In genomic region chr20:62566771-62567170, GRCh38 we compare ENCODE assay signal across 18 cellular contexts.
A peak's percentile ranks its signal among the peaks of the same experiment; 100 is the strongest.
DNase-seq lines count a peak whose midpoint lies in the region; ATAC-seq, FAIRE-seq and TF ChIP-seq lines count a peak whose summit lies in the region.
"Had no signal": no experiment of that assay in that cellular context is flagged by ENCODE, and none has a peak within 500 bp of the region (broad histone marks: within the 10 kb centered on the region; RNA-seq: fewer than 3 reads in every experiment).

No MANE protein-coding gene starts in this region.

- H3K9ac ChIP-seq in kidney (ENCODE audit: low read length in 2 of 2), result no peak overlapping the region
- H3K9ac ChIP-seq: BLaER1 treated with 17β-estradiol and CSF1 and Interleukin-3, amounts not matched to agents 10 nM and 100 nM had no signal

- intact Hi-C loops in heart left ventricle (cut with DNase I) (no loop called here), left ventricle myocardium superior (cut with micrococcal nuclease) (no loop called here), psoas muscle (cut with DNase I) (no loop called here), kidney (cut with DNase I) (no loop called here)

- H3K36me3 ChIP-seq in heart left ventricle (peaks cover 0 to 27% (median 0%) of the 10 kb centered on the region in 9 donors), HEK293 (ENCODE audit: control insufficient read depth in 2 of 2, insufficient read depth in 1 of 2, low read length in 2 of 2) (no peaks in the 10 kb centered on the region), SJCRH30 (no peaks in the 10 kb centered on the region), psoas muscle (ENCODE audit: insufficient read depth in 1 of 2, low read depth in 1 of 2) (peaks cover 0 to 20% of the 10 kb centered on the region in 2 donors), kidney (ENCODE audit: control insufficient read depth in 1 of 2, insufficient read depth in 2 of 2, low read length in 2 of 2) (no peaks in the 10 kb centered on the region), brain microvascular endothelial cell (replicated peaks) (no peaks in the 10 kb centered on the region)
- H3K36me3 ChIP-seq: BLaER1 treated with 17β-estradiol and CSF1 and Interleukin-3, amounts not matched to agents 10 nM and 100 nM had no signal

- H3K27me3 ChIP-seq in heart left ventricle (peaks cover 0 to 14% (median 0%) of the 10 kb centered on the region in 9 donors), SJCRH30 (no peaks in the 10 kb centered on the region), psoas muscle (ENCODE audit: insufficient read depth in 3 of 3, low read length in 2 of 3) (no peaks in the 10 kb centered on the region), brain microvascular endothelial cell (replicated peaks) (peaks cover 3% of the 10 kb centered on the region)

- FAIRE-seq in kidney (lab: Jason Lieb, UNC), result no peak
- FAIRE-seq: GM12878 had no signal

- CTCF ChIA-PET in HEK293 (lab: Yijun Ruan, JAX), result interaction anchor here (0.6 kb wide), 1 partner anchor 67 kb away, joined by 3 read pairs; no protein-coding TSS in a partner anchor

- H3K4me3 ChIP-seq in heart left ventricle (no peak overlapping the region), HEK293 (ENCODE audit: low read depth, low read length) (no peak overlapping the region), SJCRH30 (no peak overlapping the region), psoas muscle (no peak overlapping the region), kidney (ENCODE audit: low read length in 2 of 2) (no peak overlapping the region), brain microvascular endothelial cell (ENCODE audit: low read depth, low read length) (no peak overlapping the region)
- H3K4me3 ChIP-seq: BLaER1 treated with 17β-estradiol and CSF1 and Interleukin-3, amounts not matched to agents 10 nM and 100 nM; GM12878 had no signal

- TF ChIP-seq POLR2A in heart left ventricle (IDR thresholded peaks at IDR 0.05), result no peak

- POLR2A ChIA-PET in HEK293 (lab: Yijun Ruan, JAX), result interaction anchor here (0.5 kb wide), 1 partner anchor 99 kb away, joined by 3 read pairs; no protein-coding TSS in a partner anchor

- TF ChIP-seq CTCF in heart left ventricle (IDR thresholded peaks at IDR 0.05), result no peak
- no peak for TF ChIP-seq CTCF in HEK293 (tag by site-specific recombination; IDR thresholded peaks at IDR 0.05)
- TF ChIP-seq CTCF in psoas muscle (IDR thresholded peaks at IDR 0.05), result no peak
- no peak for TF ChIP-seq CTCF in kidney (IDR thresholded peaks at IDR 0.05; ENCODE audit: borderline replicate concordance, extremely low read depth, insufficient read depth)
- TF ChIP-seq CTCF in brain microvascular endothelial cell (IDR thresholded peaks at IDR 0.05; ENCODE audit: low read depth, low read length, missing control alignments), result no peak

- 69 to 77% (median 71%) methylated on average over 17 to 18 of the region's 18 CpGs for WGBS in heart left ventricle, 4 donors
- WGBS in psoas muscle, 3 donors, result 30 to 49% (median 47%) methylated on average over 13 to 18 of the region's 18 CpGs

- H3K4me1 ChIP-seq in heart left ventricle (peaks cover 0 to 26% (median 1%) of the 10 kb centered on the region in 12 donors), HEK293 (ENCODE audit: control insufficient read depth, insufficient read depth, low read length) (no peaks in the 10 kb centered on the region), SJCRH30 (peaks cover 74% of the 10 kb centered on the region), psoas muscle (peaks cover 31% of the 10 kb centered on the region), kidney (ENCODE audit: control insufficient read depth in 1 of 2, insufficient read depth in 1 of 2, low read depth in 1 of 2, low read length in 2 of 2) (no peaks in the 10 kb centered on the region)

- H3K9me3 ChIP-seq in heart left ventricle, result no peaks in the 10 kb centered on the region
- no peaks in the 10 kb centered on the region for H3K9me3 ChIP-seq in HEK293 (ENCODE audit: control insufficient read depth, insufficient read depth, low read depth, low read length)
- H3K9me3 ChIP-seq in SJCRH30 (replicated peaks), result no peaks in the 10 kb centered on the region
- no peaks in the 10 kb centered on the region for H3K9me3 ChIP-seq in psoas muscle
- no peaks in the 10 kb centered on the region for H3K9me3 ChIP-seq in kidney (ENCODE audit: control insufficient read depth in 1 of 2, low read length in 2 of 2)
- H3K9me3 ChIP-seq: BLaER1 treated with 17β-estradiol and CSF1 and Interleukin-3, amounts not matched to agents 10 nM and 100 nM had no signal

- H3K27ac ChIP-seq in heart left ventricle (peak overlapping the region in 7 of 12 donors; percentile 24 to 98 (median 47)), HEK293 (ENCODE audit: extremely low read depth, low read depth, low read length) (no peak overlapping the region), SJCRH30 (peak overlapping the region; percentile 52), psoas muscle (peak overlapping the region; percentile 92), kidney (ENCODE audit: low read depth in 2 of 2, low read length in 2 of 2) (no peak overlapping the region), brain microvascular endothelial cell (no peak overlapping the region)
- H3K27ac ChIP-seq: BLaER1 treated with 17β-estradiol and CSF1 and Interleukin-3, amounts not matched to agents 10 nM and 100 nM had no signal

- no peak for ATAC-seq in heart left ventricle
- ATAC-seq in left ventricle myocardium superior, result no peak
- peak in 1 of 4 donors; percentile 1 for ATAC-seq in psoas muscle
- ATAC-seq: CD8-positive, alpha-beta T cell; GM12878; HCT116 had no signal

- DNase-seq in heart left ventricle (no peak), left ventricle myocardium superior (no peak), SJCRH30 (peak in 1 of 2 experiments; percentile 47), psoas muscle (no peak), kidney (no peak), brain microvascular endothelial cell (no peak)
- DNase-seq: Calu3; CD8-positive, alpha-beta T cell; DMS 273 treated with DMSO at 0.1 percent for 48 hours; DMS53; DND-41; EL; GOT3; H7 had no signal

- in situ Hi-C loops in brain microvascular endothelial cell (cut with HindIII; ENCODE audit: low pct_ligation_motif_present, low sequenced_read_pairs), result no loop called here

TF ChIP-seq in HEK293, 187 proteins besides CTCF, POLR2A, EP300 and RAD21:
- TF ChIP-seq ZNF521 (tag by site-specific recombination; IDR thresholded peaks at IDR 0.05), result no peak
- no peak for TF ChIP-seq ZNF140 (tag by site-specific recombination; IDR thresholded peaks at IDR 0.05)
- no peak for TF ChIP-seq HOXD13 (CRISPR knock-in tag; IDR thresholded peaks at IDR 0.05; ENCODE audit: borderline replicate concordance)
- TF ChIP-seq SP7 (tag by site-specific recombination; IDR thresholded peaks at IDR 0.05), result no peak
- no peak for TF ChIP-seq IKZF3 (tag by site-specific recombination; IDR thresholded peaks at IDR 0.05)
- no peak for TF ChIP-seq SETDB1 (IDR thresholded peaks at IDR 0.05; ENCODE audit: insufficient read length, low read length)
- TF ChIP-seq ZNF404 (tag by site-specific recombination; IDR thresholded peaks at IDR 0.05), result no peak
- no peak for TF ChIP-seq ZNF558 (tag by site-specific recombination; IDR thresholded peaks at IDR 0.05)
- 0 out of 2 replicates have a peak, but pooled peaks have one; percentile 24 for TF ChIP-seq ZFHX2 (tag by site-specific recombination; conservative IDR thresholded peaks at IDR 0.05)
- TF ChIP-seq ZNF76 (tag by site-specific recombination; IDR thresholded peaks at IDR 0.05; ENCODE audit: borderline replicate concordance, low read depth), result no peak
- TF ChIP-seq ZNF600 (tag by site-specific recombination; IDR thresholded peaks at IDR 0.05), result peak; percentile 49; the same call in 1 of the 2 replicates
- no peak for TF ChIP-seq ZNF184 (tag by site-specific recombination; IDR thresholded peaks at IDR 0.05)
- no peak for TF ChIP-seq EGR2 (tag by site-specific recombination; IDR thresholded peaks at IDR 0.05; ENCODE audit: low read depth)
- peak; percentile 9; the same call in 1 of the 2 replicates for TF ChIP-seq ZIC2 (tag by site-specific recombination; IDR thresholded peaks at IDR 0.05)

Comparison
In these comparisons a context has a peak if more than half of its experiments do, and no peak if none do; other contexts are left out.
1. H3K27ac ChIP-seq: peak in heart left ventricle (7 of 12), SJCRH30 (single experiment) and psoas muscle (single experiment); none in HEK293 (single experiment), kidney (0 of 2) and brain microvascular endothelial cell (single experiment).